1 cellular context compared by ENCODE assay signal in the genomic region with DNA sequence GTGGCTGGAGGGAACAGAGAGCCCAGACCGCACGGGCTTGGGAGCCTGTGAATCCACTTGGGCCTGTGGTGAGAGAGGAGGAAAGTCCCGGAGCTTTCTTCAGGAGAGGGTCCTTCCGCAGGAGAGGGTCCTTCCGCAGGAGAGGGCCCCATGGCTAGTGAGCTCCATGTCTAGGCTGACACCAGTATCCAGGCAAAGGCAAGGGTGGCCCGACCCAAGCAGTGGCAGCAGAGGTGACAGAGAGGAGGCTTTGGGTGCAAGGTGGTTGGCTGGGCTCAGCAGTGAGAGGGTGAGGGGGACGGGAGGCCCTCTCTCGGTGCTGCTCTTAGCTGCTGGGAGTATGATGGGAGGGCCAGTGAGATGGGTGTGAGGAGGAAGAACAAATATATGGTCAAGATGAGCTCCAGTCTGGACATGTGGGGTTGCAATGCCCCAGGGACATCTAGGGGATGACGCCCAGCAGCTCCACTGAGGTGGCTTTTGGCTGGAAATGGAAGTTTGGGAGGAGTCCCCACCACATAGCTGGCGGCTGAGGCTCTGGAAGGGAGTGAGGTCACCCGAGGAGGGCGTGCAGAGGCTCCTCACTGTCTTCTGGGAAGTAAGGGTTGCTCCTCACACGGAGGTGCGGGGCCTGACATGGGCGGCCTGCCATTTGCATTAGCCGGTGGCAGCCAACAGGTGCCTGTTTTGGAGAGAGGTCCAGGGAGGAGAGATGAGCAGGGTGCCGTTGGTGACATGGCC.
TF ChIP-seq lines count a peak whose summit lies in the region.

No MANE protein-coding gene starts in this region.

TF ChIP-seq in K562, 482 proteins besides CTCF, POLR2A, EP300 and RAD21:
- TF ChIP-seq SUPT5H (IDR thresholded peaks at IDR 0.05) (0 out of 2 replicates have a peak, but pooled peaks have one; percentile 11), ZNF696 (CRISPR knock-in tag; conservative IDR thresholded peaks at IDR 0.05) (no peak)
TF ChIP-seq in K562: peak in this region for 1.
